ENCODE assay signal across 8 cellular contexts in genomic region chr6:53651149-53651763, GRCh38. TPM values are rescaled to one million over a fixed set of nuclear protein-coding genes. Genes with fewer than 3 reads are reported as not detected.
DNase-seq lines count a peak whose midpoint lies in the region; ATAC-seq and TF ChIP-seq lines count a peak whose summit lies in the region.

No MANE protein-coding gene starts in this region.

- TF ChIP-seq POLR2A in upper lobe of left lung (IDR thresholded peaks at IDR 0.05), result no peak

- H3K36me3 ChIP-seq in MG63 (no peaks in the 10 kb centered on the region), parathyroid adenoma (ENCODE audit: control insufficient read depth, insufficient read depth, low read length) (no peaks in the 10 kb centered on the region), upper lobe of left lung (no peaks in the 10 kb centered on the region)

- ATAC-seq in GM21723 (IDR thresholded peaks at IDR 0.05; ENCODE audit: unreplicated experiment) (peak; percentile 56), upper lobe of left lung (ENCODE audit: low FRiP score in 2 of 2) (peak; percentile 60 to 80)

- peak; percentile 73 for DNase-seq in Calu3
- peak; percentile 50 for DNase-seq in MG63
- peak; percentile 86 for DNase-seq in SK-MEL-5 (ENCODE audit: low read depth, low spot score)
- peak; percentile 71 for DNase-seq in activated naive CD4-positive, alpha-beta T cell treated with anti-CD3 and anti-CD28 coated beads, Interleukin-2, amount 50 U/mL, for 16 hours
- DNase-seq in head of caudate nucleus, result peak; percentile 48 to 92 (median 76)
- peak in 1 of 2 donors; percentile 55 for DNase-seq in upper lobe of left lung

- 3% methylated on average over 23 to 26 of the region's 26 CpGs for WGBS in upper lobe of left lung, 2 donors

- in situ Hi-C loops in SK-MEL-5 (cut with HindIII; ENCODE audit: low pct_unique_long_range_greater_than_20kb, low sequenced_read_pairs), result loop anchor here (25.0 kb wide), 1 partner anchor 139 kb away; no protein-coding TSS in a partner anchor

- TF ChIP-seq EP300 in upper lobe of left lung (IDR thresholded peaks at IDR 0.05), result no peak

- peak overlapping the region; percentile 47 for H3K4me3 ChIP-seq in MG63
- peak overlapping the region; percentile 62 for H3K4me3 ChIP-seq in parathyroid adenoma (ENCODE audit: low read depth, low read length)
- peak overlapping the region; percentile 47 to 60 (median 52) for H3K4me3 ChIP-seq in upper lobe of left lung

- peaks cover 2% of the 10 kb centered on the region for H3K27me3 ChIP-seq in MG63
- H3K27me3 ChIP-seq in parathyroid adenoma (ENCODE audit: control insufficient read depth, insufficient read depth, low read length), result no peaks in the 10 kb centered on the region
- H3K27me3 ChIP-seq in upper lobe of left lung, result no peaks in the 10 kb centered on the region

- H3K27ac ChIP-seq in parathyroid adenoma (peak overlapping the region; percentile 73), upper lobe of left lung (peak overlapping the region in 1 of 4 donors; percentile 15)

- intact Hi-C loops in Calu3 (cut with micrococcal nuclease; ENCODE audit: unreplicated experiment), result loop anchor here (1.0 to 5.0 kb wide), 5 partner anchors 76 to 306 kb away; partner anchors contain the start of gene GCLC
- intact Hi-C loops in head of caudate nucleus (cut with DNase I), result loop anchor here (5.0 kb wide), 4 partner anchors 76 to 289 kb away; no protein-coding TSS in a partner anchor

- no peaks in the 10 kb centered on the region for H3K79me2 ChIP-seq in parathyroid adenoma

- CTCF ChIA-PET in Calu3 (lab: Charles Lee), result interaction anchor here (0.8 to 1.9 kb wide), 14 partner anchors 9 to 305 kb away, joined by 3 to 24 read pairs (median 6); partner anchors contain the start of gene GCLC

- H3K27ac Mint-ChIP-seq in Calu3 (ENCODE audit: unreplicated experiment), result peak overlapping the region; percentile 95

- peaks cover 23% of the 10 kb centered on the region for H3K4me1 Mint-ChIP-seq in Calu3 (ENCODE audit: low read depth, unreplicated experiment)

- TF ChIP-seq CTCF in Calu3 (IDR thresholded peaks at IDR 0.05; ENCODE audit: unreplicated experiment) (no peak), parathyroid adenoma (IDR thresholded peaks at IDR 0.05) (peak; percentile 39), upper lobe of left lung (IDR thresholded peaks at IDR 0.05) (peak; percentile 13 to 45 (median 20))

- no peaks in the 10 kb centered on the region for H3K27me3 Mint-ChIP-seq in Calu3 (ENCODE audit: unreplicated experiment)

- peak overlapping the region; percentile 100 for H3K4me3 Mint-ChIP-seq in Calu3 (ENCODE audit: low read depth, unreplicated experiment)

- H3K36me3 Mint-ChIP-seq in Calu3 (ENCODE audit: insufficient read depth, unreplicated experiment), result peaks cover 18% of the 10 kb centered on the region

- H2AFZ ChIP-seq in parathyroid adenoma, result peak overlapping the region; percentile 88

- no peaks in the 10 kb centered on the region for H3K9me3 Mint-ChIP-seq in Calu3 (ENCODE audit: low read depth, unreplicated experiment)

- H3K9ac ChIP-seq in parathyroid adenoma, result no peak overlapping the region

- no TSS peak for BruUV-seq in Calu3 (replicated peaks; lab: Mats Ljungman, UMichigan)

- H3K4me1 ChIP-seq in parathyroid adenoma, result no peaks in the 10 kb centered on the region
- peaks cover 11 to 25% (median 16%) of the 10 kb centered on the region in 4 donors for H3K4me1 ChIP-seq in upper lobe of left lung

- H3K9me3 ChIP-seq in MG63, result no peaks in the 10 kb centered on the region
- no peaks in the 10 kb centered on the region for H3K9me3 ChIP-seq in parathyroid adenoma (ENCODE audit: control insufficient read depth, low read length)
- no peaks in the 10 kb centered on the region for H3K9me3 ChIP-seq in upper lobe of left lung

- peak overlapping the region; percentile 84 for H3K4me2 ChIP-seq in parathyroid adenoma (ENCODE audit: low read length)

RNA-seq across cellular contexts. Expression of gene KLHL31, which starts 14.3 kb away (rescaled TPM):
- total RNA-seq in Calu3 (2022) (1.1 and 1.2 TPM in 2 replicates), upper lobe of left lung (1 to 10 TPM in 1 of 6 donors, under 1 TPM in 4, not detected in 1; 0.17 to 1.1 (median 0.22) TPM)
- not detected in 2 replicates for total RNA-seq in MG63 (2014; rRNA removed; shearing (Covaris generic); ENCODE audit: low replicate concordance)
- 0.18 and 0.37 TPM in 2 replicates for total RNA-seq in SK-MEL-5 (2014; rRNA removed; shearing (Covaris generic))
- 0.02 TPM in 1 of 2 replicates, not detected in the other for polyA plus RNA-seq in SK-MEL-5 (2015; cell fraction: cytosol; rRNA removed)
- 1.2 and 1.3 TPM in 2 replicates for polyA plus RNA-seq in SK-MEL-5 (2015; cell fraction: nucleus; rRNA removed)
